Comparison of ENCODE assay signal across 1 cellular context in genomic region chr13:50141660-50142010, GRCh38.
TF ChIP-seq lines count a peak whose summit lies in the region.

No MANE protein-coding gene starts in this region.

TF ChIP-seq in WTC11, 78 proteins besides CTCF, POLR2A, EP300 and RAD21 (continued from another document):
- TF ChIP-seq USF1 (CRISPR knock-in tag; IDR thresholded peaks at IDR 0.05) (no peak), CREM (CRISPR knock-in tag; IDR thresholded peaks at IDR 0.05) (no peak), FOXP1 (CRISPR knock-in tag; IDR thresholded peaks at IDR 0.05; ENCODE audit: borderline replicate concordance) (no peak), ZNF396 (CRISPR knock-in tag; IDR thresholded peaks at IDR 0.05; ENCODE audit: borderline replicate concordance) (no peak), FOXP4 (CRISPR knock-in tag; IDR thresholded peaks at IDR 0.05) (no peak), ZNF121 (CRISPR knock-in tag; IDR thresholded peaks at IDR 0.05) (no peak), ZMAT4 (CRISPR knock-in tag; IDR thresholded peaks at IDR 0.05) (no peak), HMGA2 (CRISPR knock-in tag; IDR thresholded peaks at IDR 0.05) (no peak), STAT6 (CRISPR knock-in tag; conservative IDR thresholded peaks at IDR 0.05; ENCODE audit: low read depth) (no peak), MYBL2 (CRISPR knock-in tag; IDR thresholded peaks at IDR 0.05) (no peak), ATF3 (CRISPR knock-in tag; conservative IDR thresholded peaks at IDR 0.05) (no peak), CBFB (CRISPR knock-in tag; IDR thresholded peaks at IDR 0.05; ENCODE audit: low read depth) (no peak), SOX15 (CRISPR knock-in tag; IDR thresholded peaks at IDR 0.05) (no peak), ZBTB43 (CRISPR knock-in tag; IDR thresholded peaks at IDR 0.05) (no peak), HMGXB4 (CRISPR knock-in tag; IDR thresholded peaks at IDR 0.05) (no peak), ZNF281 (CRISPR knock-in tag; IDR thresholded peaks at IDR 0.05) (no peak)
